Comparison of ENCODE assay signal across 8 cellular contexts in genomic region chr4:102826105-102826889, GRCh38. TPM values are rescaled to one million over a fixed set of nuclear protein-coding genes. Genes with fewer than 3 reads are reported as not detected.
DNase-seq lines count a peak whose midpoint lies in the region; FAIRE-seq and TF ChIP-seq lines count a peak whose summit lies in the region.

No MANE protein-coding gene starts in this region.

- TF ChIP-seq POLR2A in GM12891 (IDR thresholded peaks at IDR 0.05; ENCODE audit: low read depth, low read length), result peak; percentile 55

- H3K27me3 ChIP-seq in NT2/D1 (ENCODE audit: insufficient read depth, insufficient read length), result no peaks in the 10 kb centered on the region
- H3K27me3 ChIP-seq in skeletal muscle satellite cell (ENCODE audit: control insufficient read depth, insufficient read depth, low read length), result no peaks in the 10 kb centered on the region

- FAIRE-seq in GM12891 (lab: Jason Lieb, UNC), result no peak

- H3K9ac ChIP-seq in NT2/D1 (ENCODE audit: insufficient read length, low read depth) (peak overlapping the region; percentile 97), skeletal muscle satellite cell (ENCODE audit: low read depth, low read length) (peak overlapping the region; percentile 100)

- H3K4me2 ChIP-seq in skeletal muscle satellite cell (ENCODE audit: low read length), result peak overlapping the region; percentile 87

- H3K4me1 ChIP-seq in NT2/D1 (ENCODE audit: insufficient read depth, insufficient read length) (peaks cover 2% of the 10 kb centered on the region), skeletal muscle satellite cell (ENCODE audit: control insufficient read depth, insufficient read depth, low read length) (peaks cover 27% of the 10 kb centered on the region)

- no peak for DNase-seq in GM12891 (ENCODE audit: insufficient read length, low spot score)
- no peak for DNase-seq in NT2/D1 (ENCODE audit: low read depth, low spot score)
- no peak for DNase-seq in fibroblast of mammary gland (ENCODE audit: low read depth)
- no peak for DNase-seq in DMS79 (lab: John Stamatoyannopoulos, UW)
- DNase-seq in NCI-H69 (lab: John Stamatoyannopoulos, UW), result no peak
- no peak for DNase-seq in OCI-M1 (lab: John Stamatoyannopoulos, UW)
- no peak for DNase-seq in SW480 (ENCODE audit: low spot score)

- H3K4me3 ChIP-seq in NT2/D1 (ENCODE audit: insufficient read length, low read depth) (peak overlapping the region; percentile 89), fibroblast of mammary gland (ENCODE audit: control insufficient read depth, low read depth, low read length) (peak overlapping the region; percentile 98), skeletal muscle satellite cell (ENCODE audit: low read length) (peak overlapping the region; percentile 95)

- no peak for TF ChIP-seq CTCF in fibroblast of mammary gland (conservative IDR thresholded peaks at IDR 0.05; ENCODE audit: control insufficient read depth, insufficient read depth, low read depth, low read length)

- H3K36me3 ChIP-seq in NT2/D1 (ENCODE audit: insufficient read depth, insufficient read length, low read length) (peaks cover 50% of the 10 kb centered on the region), skeletal muscle satellite cell (ENCODE audit: insufficient read depth, low read length) (peaks cover 30% of the 10 kb centered on the region)

- no peaks in the 10 kb centered on the region for H3K9me3 ChIP-seq in NT2/D1 (ENCODE audit: insufficient read depth, low read length)
- H3K9me3 ChIP-seq in skeletal muscle satellite cell (replicated peaks; ENCODE audit: low read length), result no peaks in the 10 kb centered on the region

TF ChIP-seq in GM12891, 5 proteins besides CTCF, POLR2A, EP300 and RAD21:
- TF ChIP-seq POLR2AphosphoS5 (IDR thresholded peaks at IDR 0.05; ENCODE audit: low read depth, low read length) (no peak; the same call in 1 of the 2 replicates), SPI1 (IDR thresholded peaks at IDR 0.05; ENCODE audit: low read depth, low read length) (0 out of 2 replicates have a peak, but pooled peaks have one; percentile 13)

RNA-seq across cellular contexts. Expression of gene UBE2D3, which starts 1.1 kb away (rescaled TPM):
- 274 TPM for polyA plus RNA-seq in GM12891 (2012; ENCODE audit: low read depth, missing spikeins)
- total RNA-seq in skeletal muscle satellite cell (2012; rRNA removed), result 323 and 356 TPM in 2 replicates

RNA-seq across cellular contexts. Expression of gene CISD2, which starts 42.5 kb away (rescaled TPM):
- polyA plus RNA-seq in GM12891 (2012; ENCODE audit: low read depth, missing spikeins), result 26.9 TPM
- total RNA-seq in skeletal muscle satellite cell (2012; rRNA removed), result 36.0 and 37.4 TPM in 2 replicates
